In genomic region chr16:70808371-70808770, GRCh38 we compare ENCODE assay signal across 19 cellular contexts. TPM values are rescaled to one million over a fixed set of nuclear protein-coding genes. Genes with fewer than 3 reads are reported as not detected.
DNase-seq lines count a peak whose midpoint lies in the region; ATAC-seq, FAIRE-seq and TF ChIP-seq lines count a peak whose summit lies in the region.
"Had no signal": no experiment of that assay in that cellular context is flagged by ENCODE, and none has a peak within 500 bp of the region (broad histone marks: within the 10 kb centered on the region; RNA-seq: fewer than 3 reads in every experiment).

No MANE protein-coding gene starts in this region.

- no peak overlapping the region for H2AFZ ChIP-seq in DND-41 (ENCODE audit: low read depth, low read length)
- H2AFZ ChIP-seq: PC-9 had no signal

- H3K27ac Mint-ChIP-seq in HFFc6 (no peak overlapping the region), neural crest cell (ENCODE audit: unreplicated experiment) (no peak overlapping the region)
- H3K27ac Mint-ChIP-seq in activated naive CD4-positive, alpha-beta T cell treated with anti-CD3 and anti-CD28 coated beads for 36 hours, result no peak overlapping the region
- H3K27ac Mint-ChIP-seq: activated naive CD8-positive, alpha-beta T cell; CD14-positive monocyte; T-helper 1 cell treated with Interleukin-12 subunit alpha and Interleukin-12 subunit beta and Interleukin-4 antibody, amounts not matched to agents 30 μg/mL and 1 μg/mL, for 36 hours had no signal

- intact Hi-C loops in activated naive CD4-positive, alpha-beta T cell treated with anti-CD3 and anti-CD28 coated beads for 36 hours (cut with micrococcal nuclease), result loop anchor here (10.0 kb wide), 1 partner anchor 806 kb away; no protein-coding TSS in a partner anchor

- H3K4me1 Mint-ChIP-seq in HFFc6 (ENCODE audit: low read depth), result peaks cover 37% of the 10 kb centered on the region
- H3K4me1 Mint-ChIP-seq in neural crest cell, result no peaks in the 10 kb centered on the region
- H3K4me1 Mint-ChIP-seq in activated naive CD4-positive, alpha-beta T cell treated with anti-CD3 and anti-CD28 coated beads for 36 hours (ENCODE audit: low read depth), result no peaks in the 10 kb centered on the region
- H3K4me1 Mint-ChIP-seq: central memory CD8-positive, alpha-beta T cell had no signal

- in situ Hi-C loops in astrocyte of the spinal cord (cut with HindIII; ENCODE audit: low sequenced_read_pairs), result no loop called here

- no peak overlapping the region for H3K4me3 ChIP-seq in DND-41 (ENCODE audit: low read depth in 1 of 2, low read length in 2 of 2)
- H3K4me3 ChIP-seq in astrocyte of the spinal cord (ENCODE audit: low read depth, low read length), result no peak overlapping the region
- H3K4me3 ChIP-seq: heart left ventricle, PC-9 had no signal

- CTCF ChIA-PET in activated naive CD4-positive, alpha-beta T cell treated with anti-CD3 and anti-CD28 coated beads for 36 hours (lab: Charles Lee), result interaction anchor here (1.0 to 1.9 kb wide), 2 partner anchors 38 to 441 kb away, joined by 3 to 8 read pairs; no protein-coding TSS in a partner anchor

- no peaks in the 10 kb centered on the region for H3K79me2 ChIP-seq in DND-41 (ENCODE audit: insufficient read depth, low read length)

- peaks cover 9% of the 10 kb centered on the region for H3K27me3 ChIP-seq in DND-41 (ENCODE audit: insufficient read depth, low read length, poor library complexity)

- H3K9me3 Mint-ChIP-seq in HFFc6 (no peaks in the 10 kb centered on the region; the same call in 1 of the 2 replicates), neural crest cell (peaks cover 2% of the 10 kb centered on the region)
- peaks cover 3% of the 10 kb centered on the region for H3K9me3 Mint-ChIP-seq in activated naive CD4-positive, alpha-beta T cell treated with anti-CD3 and anti-CD28 coated beads for 36 hours
- H3K9me3 Mint-ChIP-seq: central memory CD8-positive, alpha-beta T cell had no signal

- H3K27ac ChIP-seq in DND-41 (ENCODE audit: low read length), result no peak overlapping the region
- H3K27ac ChIP-seq: heart left ventricle, PC-9 had no signal

- TF ChIP-seq CTCF in DND-41 (IDR thresholded peaks at IDR 0.05; ENCODE audit: borderline replicate concordance, extremely low read depth, low read length, poor library complexity, severe bottlenecking) (peak; percentile 27), HFFc6 (IDR thresholded peaks at IDR 0.05) (peak; percentile 61), astrocyte of the spinal cord (IDR thresholded peaks at IDR 0.05; ENCODE audit: low read depth, low read length) (peak; percentile 26), neural crest cell (conservative IDR thresholded peaks at IDR 0.05) (peak; percentile 21)

- H3K36me3 ChIP-seq in DND-41 (ENCODE audit: insufficient read depth, low read length), result no peaks in the 10 kb centered on the region
- H3K36me3 ChIP-seq: heart left ventricle had no signal

- no peaks in the 10 kb centered on the region for H3K9me3 ChIP-seq in DND-41 (ENCODE audit: insufficient read depth, low read length, severe bottlenecking)

- no peak overlapping the region for H3K9ac ChIP-seq in DND-41 (ENCODE audit: low read depth, low read length)

- no peak overlapping the region for H3K4me2 ChIP-seq in DND-41 (ENCODE audit: insufficient read depth, low read length)
- H3K4me2 ChIP-seq: PC-9 had no signal

- no peak for ATAC-seq in DND-41 (ENCODE audit: insufficient read depth, low read depth)
- ATAC-seq: heart left ventricle had no signal

- no peak for DNase-seq in DND-41
- DNase-seq in HFFc6, result no peak
- no peak for DNase-seq in astrocyte of the spinal cord (ENCODE audit: low read depth, low spot score)
- no peak for DNase-seq in neural crest cell (ENCODE audit: low read depth, low spot score)
- no peak for DNase-seq in GM19239 (ENCODE audit: insufficient read length, low spot score)
- DNase-seq in activated naive CD4-positive, alpha-beta T cell treated with anti-CD3 and anti-CD28 coated beads for 36 hours, result no peak
- DNase-seq in cerebellar nuclear complex (lab: John Stamatoyannopoulos, UW), result no peak
- DNase-seq in ureter (ENCODE audit: low spot score), result no peak
- DNase-seq: activated CD4-positive, CD25-positive, alpha-beta regulatory T cell treated with anti-CD3 and anti-CD28 coated beads, Interleukin-2, amount 50 U/mL, for 72 hours; heart left ventricle; NCI-H1417 treated with DMSO at 0.1 percent for 48 hours; NCI-H345; PC-9; posterior cingulate gyrus; substantia nigra had no signal

- H3K4me3 Mint-ChIP-seq in HFFc6 (no peak overlapping the region), neural crest cell (no peak overlapping the region)
- H3K4me3 Mint-ChIP-seq in activated naive CD4-positive, alpha-beta T cell treated with anti-CD3 and anti-CD28 coated beads for 36 hours, result no peak overlapping the region
- H3K4me3 Mint-ChIP-seq: activated naive CD8-positive, alpha-beta T cell; central memory CD8-positive, alpha-beta T cell; T-helper 1 cell treated with Interleukin-12 subunit alpha and Interleukin-12 subunit beta and Interleukin-4 antibody, amounts not matched to agents 30 μg/mL and 1 μg/mL, for 36 hours had no signal

- H3K4me1 ChIP-seq in DND-41 (ENCODE audit: insufficient read depth, low read length), result no peaks in the 10 kb centered on the region
- H3K4me1 ChIP-seq: heart left ventricle had no signal

- H3K36me3 Mint-ChIP-seq in HFFc6 (ENCODE audit: low read depth), result no peaks in the 10 kb centered on the region; the same call in 1 of the 2 replicates
- H3K36me3 Mint-ChIP-seq in neural crest cell (ENCODE audit: low read depth), result no peaks in the 10 kb centered on the region
- H3K36me3 Mint-ChIP-seq in activated naive CD4-positive, alpha-beta T cell treated with anti-CD3 and anti-CD28 coated beads for 36 hours (ENCODE audit: low read depth), result no peaks in the 10 kb centered on the region
- H3K36me3 Mint-ChIP-seq: CD14-positive monocyte had no signal

- H4K20me1 ChIP-seq in DND-41 (ENCODE audit: insufficient read depth, low read length), result no peaks in the 10 kb centered on the region

- H3K27me3 Mint-ChIP-seq in HFFc6 (ENCODE audit: insufficient read depth) (no peaks in the 10 kb centered on the region), neural crest cell (ENCODE audit: low read depth) (peaks cover 57% of the 10 kb centered on the region)
- peaks cover 4% of the 10 kb centered on the region for H3K27me3 Mint-ChIP-seq in activated naive CD4-positive, alpha-beta T cell treated with anti-CD3 and anti-CD28 coated beads for 36 hours (ENCODE audit: low read depth)

- FAIRE-seq in GM19239 (lab: Jason Lieb, UNC), result no peak

RNA-seq across cellular contexts. Expression of gene VAC14, which starts 7.4 kb away (rescaled TPM):
- total RNA-seq in HFFc6 (2021; fragmentation: NEBNext Ultra II Directional; extraction: Animal tissue kit (Norgen Biotek cat#: 25700)), result 10 to 100 TPM; 34.5 to 45.5 (median 37.6) TPM
- total RNA-seq in neural crest cell, result 45.4 and 46.7 TPM in 2 replicates
- 10 to 100 TPM; 19.6 to 20.6 TPM for total RNA-seq in activated naive CD4-positive, alpha-beta T cell treated with anti-CD3 and anti-CD28 coated beads for 36 hours
- total RNA-seq in ureter, result 41.1 TPM
